1 cellular context compared by ENCODE assay signal in the genomic region with DNA sequence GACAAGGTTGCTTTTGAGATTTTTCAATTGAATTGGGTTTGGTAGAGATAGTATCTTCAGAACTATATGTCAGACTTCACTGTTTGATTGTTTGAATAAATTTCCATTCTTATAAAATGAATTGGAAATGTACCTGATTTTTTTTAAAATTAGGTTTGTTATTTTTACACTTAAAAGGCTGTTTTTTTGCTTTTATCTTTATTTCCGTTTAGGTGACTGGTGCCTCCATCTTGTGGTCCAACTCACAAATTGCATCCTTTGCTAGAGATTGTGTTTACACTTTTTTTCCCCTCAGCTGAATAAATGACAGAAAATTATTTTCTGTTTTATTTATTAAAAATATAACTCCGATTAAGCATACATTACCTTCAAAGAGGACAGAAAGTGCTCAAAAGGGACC.
TF ChIP-seq lines count a peak whose summit lies in the region.

No MANE protein-coding gene starts in this region.

TF ChIP-seq in HepG2, 621 proteins besides CTCF, POLR2A, EP300 and RAD21:
- peak; percentile 35; the same call in 1 of the 2 replicates for TF ChIP-seq STAG1 (CRISPR knock-in tag; IDR thresholded peaks at IDR 0.05)
- TF ChIP-seq HMGA1 (CRISPR knock-in tag; conservative IDR thresholded peaks at IDR 0.05) = no peak
- no peak for TF ChIP-seq ZFP36L1 (CRISPR knock-in tag; IDR thresholded peaks at IDR 0.05)
- TF ChIP-seq TBX3 (IDR thresholded peaks at IDR 0.05; ENCODE audit: borderline replicate concordance) = no peak
- TF ChIP-seq, protein P1, sequence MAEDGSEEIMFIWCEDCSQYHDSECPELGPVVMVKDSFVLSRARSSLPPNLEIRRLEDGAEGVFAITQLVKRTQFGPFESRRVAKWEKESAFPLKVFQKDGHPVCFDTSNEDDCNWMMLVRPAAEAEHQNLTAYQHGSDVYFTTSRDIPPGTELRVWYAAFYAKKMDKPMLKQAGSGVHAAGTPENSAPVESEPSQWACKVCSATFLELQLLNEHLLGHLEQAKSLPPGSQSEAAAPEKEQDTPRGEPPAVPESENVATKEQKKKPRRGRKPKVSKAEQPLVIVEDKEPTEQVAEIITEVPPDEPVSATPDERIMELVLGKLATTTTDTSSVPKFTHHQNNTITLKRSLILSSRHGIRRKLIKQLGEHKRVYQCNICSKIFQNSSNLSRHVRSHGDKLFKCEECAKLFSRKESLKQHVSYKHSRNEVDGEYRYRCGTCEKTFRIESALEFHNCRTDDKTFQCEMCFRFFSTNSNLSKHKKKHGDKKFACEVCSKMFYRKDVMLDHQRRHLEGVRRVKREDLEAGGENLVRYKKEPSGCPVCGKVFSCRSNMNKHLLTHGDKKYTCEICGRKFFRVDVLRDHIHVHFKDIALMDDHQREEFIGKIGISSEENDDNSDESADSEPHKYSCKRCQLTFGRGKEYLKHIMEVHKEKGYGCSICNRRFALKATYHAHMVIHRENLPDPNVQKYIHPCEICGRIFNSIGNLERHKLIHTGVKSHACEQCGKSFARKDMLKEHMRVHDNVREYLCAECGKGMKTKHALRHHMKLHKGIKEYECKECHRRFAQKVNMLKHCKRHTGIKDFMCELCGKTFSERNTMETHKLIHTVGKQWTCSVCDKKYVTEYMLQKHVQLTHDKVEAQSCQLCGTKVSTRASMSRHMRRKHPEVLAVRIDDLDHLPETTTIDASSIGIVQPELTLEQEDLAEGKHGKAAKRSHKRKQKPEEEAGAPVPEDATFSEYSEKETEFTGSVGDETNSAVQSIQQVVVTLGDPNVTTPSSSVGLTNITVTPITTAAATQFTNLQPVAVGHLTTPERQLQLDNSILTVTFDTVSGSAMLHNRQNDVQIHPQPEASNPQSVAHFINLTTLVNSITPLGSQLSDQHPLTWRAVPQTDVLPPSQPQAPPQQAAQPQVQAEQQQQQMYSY (CRISPR knock-in tag; IDR thresholded peaks at IDR 0.05) = no peak
- no peak for TF ChIP-seq PHF20 (CRISPR knock-in tag; IDR thresholded peaks at IDR 0.05)
TF ChIP-seq in HepG2: peak in this region for 1.
